9 cellular contexts compared by ENCODE assay signal in genomic region chr7:148564275-148564951, GRCh38. TPM values are rescaled to one million over a fixed set of nuclear protein-coding genes. Genes with fewer than 3 reads are reported as not detected.
A peak's percentile ranks its signal among the peaks of the same experiment; 100 is the strongest.
DNase-seq lines count a peak whose midpoint lies in the region; ATAC-seq, FAIRE-seq and TF ChIP-seq lines count a peak whose summit lies in the region.
"Not testable (repeated sequence)": the region's sequence is repeated elsewhere in the genome, so short reads cannot be mapped to it uniquely, and the experiment has no call there.
"Had no signal": no experiment of that assay in that cellular context is flagged by ENCODE, and none has a peak within 500 bp of the region (broad histone marks: within the 10 kb centered on the region; RNA-seq: fewer than 3 reads in every experiment).

No MANE protein-coding gene starts in this region.

- H3K36me3 ChIP-seq in MM.1S (replicated peaks; ENCODE audit: insufficient read depth, low read length); bronchial epithelial cell (ENCODE audit: control insufficient read depth, insufficient read depth, low read length): not testable (repeated sequence)

- H3K9ac ChIP-seq in MM.1S (ENCODE audit: low read length), result peak overlapping the region; percentile 57

- not testable (repeated sequence) for H4K20me1 ChIP-seq in MM.1S (ENCODE audit: insufficient read depth, low read length)

- FAIRE-seq in bronchial epithelial cell (lab: Jason Lieb, UNC), result not testable (repeated sequence)

- not testable (repeated sequence) for H3K27me3 ChIP-seq in MM.1S (replicated peaks; ENCODE audit: insufficient read depth, low read length); bronchial epithelial cell (ENCODE audit: control insufficient read depth, insufficient read depth, low read length)

- not testable (repeated sequence) for H3K9me3 ChIP-seq in MM.1S (replicated peaks; ENCODE audit: insufficient read depth, low read length)

- H3F3A ChIP-seq in MM.1S (ENCODE audit: insufficient read depth, low read length), result peaks cover 34% of the 10 kb centered on the region

- peak overlapping the region; percentile 86 for H3K27ac ChIP-seq in MM.1S (ENCODE audit: low read length)

- H3K4me1 ChIP-seq in MM.1S (ENCODE audit: low read length), result peaks cover 42% of the 10 kb centered on the region

- peak overlapping the region; percentile 62 for H3K4me3 ChIP-seq in MM.1S (ENCODE audit: low read length)
- not testable (repeated sequence) for H3K4me3 ChIP-seq in bronchial epithelial cell (ENCODE audit: low read depth, low read length)

- not testable (repeated sequence) for TF ChIP-seq CTCF in MM.1S (IDR thresholded peaks at IDR 0.05; ENCODE audit: low read length); bronchial epithelial cell (IDR thresholded peaks at IDR 0.05; ENCODE audit: insufficient read depth, low read length, severe bottlenecking)

- peak; percentile 12 for DNase-seq in DMS53 (lab: John Stamatoyannopoulos, UW)
- peak; percentile 90 for DNase-seq in MM.1S
- peak; percentile 53 for DNase-seq in bronchial epithelial cell (ENCODE audit: low read depth)
- DNase-seq in kidney tubule cell (ENCODE audit: low spot score), result peak; percentile 56
- DNase-seq in stimulated activated CD4-positive, alpha-beta T cell treated with anti-CD3 and anti-CD28 coated beads, Interleukin-4, amount 100 ng/mL, for 24 hours, result peak; percentile 54

- not testable (repeated sequence) for H3K9me2 ChIP-seq in MM.1S (replicated peaks; ENCODE audit: insufficient read depth, low read length)

- ATAC-seq in GM19455 (IDR thresholded peaks at IDR 0.05; ENCODE audit: unreplicated experiment) (peak; percentile 74), HG02970 (IDR thresholded peaks at IDR 0.05; ENCODE audit: low FRiP score, unreplicated experiment) (peak; percentile 74)
- peak; percentile 77 to 85 for ATAC-seq in activated CD4-positive, CD25-positive, alpha-beta regulatory T cell treated with anti-CD3 and anti-CD28 coated beads, Interleukin-2, amount 50 U/mL, for 24 hours

- H3K79me2 ChIP-seq in MM.1S (ENCODE audit: low read length), result not testable (repeated sequence)

- H2AFZ ChIP-seq in MM.1S (ENCODE audit: low read length), result peak overlapping the region; percentile 69

- H3K4me2 ChIP-seq in MM.1S (ENCODE audit: low read depth, low read length), result peak overlapping the region; percentile 92

RNA-seq across cellular contexts. Expression of gene C7orf33, which starts 26.2 kb away (rescaled TPM):
- not detected in 2 replicates for total RNA-seq in bronchial epithelial cell
- total RNA-seq: left lobe of liver had no signal

Comparison
In these comparisons a context has a peak if more than half of its experiments do, and no peak if none do; other contexts are left out.
1. DNase-seq: peak in every context shown above with its lines; median percentile 90 in MM.1S; 56 in kidney tubule cell; 54 in stimulated activated CD4-positive, alpha-beta T cell treated with anti-CD3 and anti-CD28 coated beads, Interleukin-4, amount 100 ng/mL, for 24 hours; 53 in bronchial epithelial cell; 12 in DMS53.